8 cellular contexts compared by ENCODE assay signal in the genomic region with DNA sequence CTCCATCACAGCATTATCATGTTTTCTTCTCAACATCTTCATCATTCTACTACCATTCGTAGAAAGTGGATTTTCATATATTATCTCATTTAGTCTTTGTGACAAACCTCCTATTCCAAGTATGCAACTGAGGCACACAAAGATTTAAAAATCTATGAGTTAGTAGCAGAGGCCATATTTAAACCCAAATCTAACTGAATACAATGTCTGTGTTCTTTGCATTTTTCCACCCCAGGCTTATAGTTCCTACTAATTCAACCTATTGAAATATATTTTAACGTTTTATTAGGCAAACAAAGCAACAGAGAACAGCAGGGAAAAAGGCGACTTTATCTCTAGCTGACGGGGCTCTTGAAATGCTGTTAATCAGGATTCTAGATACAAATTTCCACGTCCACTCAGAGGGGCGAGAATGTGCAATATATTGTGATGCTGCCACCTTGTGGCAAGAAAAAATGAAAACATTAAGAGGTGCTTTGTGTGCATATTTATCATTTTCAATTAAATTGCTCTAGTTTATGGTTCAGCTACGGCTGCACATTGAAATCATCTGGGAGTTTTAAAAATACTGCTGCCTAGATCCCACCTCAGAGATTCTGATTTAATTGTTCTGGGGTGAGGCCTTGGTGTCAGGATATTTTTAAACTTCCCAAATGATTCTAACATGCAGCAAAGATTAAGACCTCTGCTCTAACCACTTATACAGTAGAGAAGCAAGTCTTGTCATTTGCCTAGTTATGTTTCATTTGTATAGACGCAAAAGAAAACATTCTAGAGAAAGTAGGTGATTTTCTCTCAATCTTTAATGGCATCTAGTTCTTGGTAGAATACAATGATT.
A peak's percentile ranks its signal among the peaks of the same experiment; 100 is the strongest.
DNase-seq lines count a peak whose midpoint lies in the region; ATAC-seq and TF ChIP-seq lines count a peak whose summit lies in the region.

No MANE protein-coding gene starts in this region.

- DNase-seq in Caki2 (ENCODE audit: low read depth), result peak; percentile 30
- DNase-seq in Karpas-422, result peak; percentile 90
- peak; percentile 66 to 70 for DNase-seq in SHP77 (lab: John Stamatoyannopoulos, UW)
- no peak for DNase-seq in esophagus muscularis mucosa (ENCODE audit: extremely low spot score)
- DNase-seq in neuronal stem cell (ENCODE audit: low spot score), result peak; percentile 17

- H3K23ac ChIP-seq in neuronal stem cell (ENCODE audit: low read depth, low read length, poor library complexity), result no peak overlapping the region

- H3K27ac ChIP-seq in Karpas-422 (ENCODE audit: low read length), result peak overlapping the region; percentile 51
- H3K27ac ChIP-seq in esophagus muscularis mucosa (replicated peaks in 1 of 4), result no peak overlapping the region
- no peak overlapping the region for H3K27ac ChIP-seq in neuronal stem cell (replicated peaks; ENCODE audit: low read length)

- H3K9me2 ChIP-seq in Karpas-422 (replicated peaks; ENCODE audit: insufficient read depth, low read length), result no peaks in the 10 kb centered on the region

- H3K4me1 ChIP-seq in Karpas-422 (ENCODE audit: low read length) (peaks cover 33% of the 10 kb centered on the region), esophagus muscularis mucosa (peaks cover 0 to 7% (median 4%) of the 10 kb centered on the region in 4 donors), neuronal stem cell (ENCODE audit: control insufficient read depth in 2 of 2, insufficient read depth in 1 of 2, low read depth in 1 of 2, low read length in 2 of 2) (peaks cover 0 to 2% of the 10 kb centered on the region in 2 donors)

- H2BK120ac ChIP-seq in neuronal stem cell (ENCODE audit: low read depth, low read length), result no peak overlapping the region

- no peak overlapping the region for H4K8ac ChIP-seq in neuronal stem cell (ENCODE audit: low read depth, low read length)

- ATAC-seq in GM19395 (IDR thresholded peaks at IDR 0.05; ENCODE audit: unreplicated experiment) (peak; percentile 84), GM19035 (IDR thresholded peaks at IDR 0.05; ENCODE audit: unreplicated experiment) (no peak), HG03045 (IDR thresholded peaks at IDR 0.05; ENCODE audit: unreplicated experiment) (no peak)

- no peaks in the 10 kb centered on the region for H3K9me3 ChIP-seq in Karpas-422 (ENCODE audit: low read length)
- H3K9me3 ChIP-seq in esophagus muscularis mucosa, result no peaks in the 10 kb centered on the region
- H3K9me3 ChIP-seq in neuronal stem cell (replicated peaks in 1 of 2; ENCODE audit: control insufficient read depth in 2 of 2, insufficient read depth in 1 of 2, low read depth in 1 of 2, low read length in 2 of 2), result peaks cover 0 to 11% of the 10 kb centered on the region in 2 donors

- TF ChIP-seq POLR2A in esophagus muscularis mucosa (IDR thresholded peaks at IDR 0.05; ENCODE audit: low read depth), result no peak

- H3K18ac ChIP-seq in neuronal stem cell (ENCODE audit: low read length), result no peak overlapping the region

- H2AK5ac ChIP-seq in neuronal stem cell (ENCODE audit: low read depth, low read length), result no peak overlapping the region

- H3K4ac ChIP-seq in neuronal stem cell (ENCODE audit: low read length), result no peak overlapping the region

- H3K36me3 ChIP-seq in Karpas-422 (ENCODE audit: insufficient read depth, low read length) (0 out of 2 replicates have a peak, but pooled peaks cover 7% of the 10 kb centered on the region), esophagus muscularis mucosa (no peaks in the 10 kb centered on the region), neuronal stem cell (replicated peaks in 1 of 2; ENCODE audit: control insufficient read depth in 2 of 2, insufficient read depth in 2 of 2, low read length in 2 of 2) (peaks cover 8 to 79% of the 10 kb centered on the region in 2 donors)

- H4K20me1 ChIP-seq in Karpas-422 (ENCODE audit: insufficient read depth, low read depth, low read length), result no peaks in the 10 kb centered on the region

- intact Hi-C loops in esophagus muscularis mucosa (cut with DNase I), result loop anchor here (2.0 to 10.0 kb wide), 4 partner anchors 69 to 959 kb away; no protein-coding TSS in a partner anchor

- H3K14ac ChIP-seq in neuronal stem cell (ENCODE audit: low read length), result no peak overlapping the region

- H3K4me2 ChIP-seq in Karpas-422 (ENCODE audit: low read depth, low read length, poor library complexity, severe bottlenecking) (peak overlapping the region; percentile 54), neuronal stem cell (ENCODE audit: insufficient read depth, low read length, poor library complexity, severe bottlenecking) (no peak overlapping the region)

- H2BK15ac ChIP-seq in neuronal stem cell (ENCODE audit: low read length), result no peak overlapping the region

- H2AFZ ChIP-seq in Karpas-422 (ENCODE audit: low read length) (no peak overlapping the region), neuronal stem cell (ENCODE audit: low read length) (no peak overlapping the region)

- H2BK12ac ChIP-seq in neuronal stem cell (ENCODE audit: low read length), result no peak overlapping the region

- TF ChIP-seq CTCF in esophagus muscularis mucosa (IDR thresholded peaks at IDR 0.05), result peak; percentile 57 to 68 (median 65)

- H3K4me3 ChIP-seq in Karpas-422 (ENCODE audit: low read length), result no peak overlapping the region
- no peak overlapping the region for H3K4me3 ChIP-seq in esophagus muscularis mucosa
- H3K4me3 ChIP-seq in neuronal stem cell (ENCODE audit: low read length in 2 of 2), result no peak overlapping the region

- WGBS in esophagus muscularis mucosa, result 20% methylated on average over 8 of the region's 8 CpGs
- WGBS in neuronal stem cell (ENCODE audit: extremely low coverage in 2 of 2, insufficient read length in 2 of 2, insufficient replicate concordance in 1 of 2), 2 donors, result no CpG with 5 or more reads among the region's 8 CpGs

- no peak overlapping the region for H4K91ac ChIP-seq in neuronal stem cell (ENCODE audit: low read depth, low read length, poor library complexity)

- no peaks in the 10 kb centered on the region for H3K79me1 ChIP-seq in neuronal stem cell (ENCODE audit: low read depth, low read length)

- 0 out of 2 replicates have a peak overlapping the region, but pooled peaks have one; percentile 22 for H3K9ac ChIP-seq in Karpas-422 (ENCODE audit: low read length)
- no peak overlapping the region for H3K9ac ChIP-seq in neuronal stem cell (ENCODE audit: low read depth, low read length, poor library complexity)

- TF ChIP-seq EP300 in esophagus muscularis mucosa (IDR thresholded peaks at IDR 0.05), result no peak

- H2BK5ac ChIP-seq in neuronal stem cell (ENCODE audit: low read length), result no peak overlapping the region

- in situ Hi-C loops in Caki2 (cut with HindIII; ENCODE audit: low pct_unique_long_range_greater_than_20kb, low sequenced_read_pairs), result no loop called here

- H3K79me2 ChIP-seq in Karpas-422 (ENCODE audit: low read length), result 0 out of 2 replicates have a peak, but pooled peaks cover 5% of the 10 kb centered on the region

- no peaks in the 10 kb centered on the region for H3K27me3 ChIP-seq in Karpas-422 (ENCODE audit: low read length)
- no peaks in the 10 kb centered on the region for H3K27me3 ChIP-seq in esophagus muscularis mucosa
- H3K27me3 ChIP-seq in neuronal stem cell (ENCODE audit: control insufficient read depth in 3 of 3, insufficient read depth in 3 of 3, low read depth in 1 of 3, low read length in 3 of 3), result no peaks in the 10 kb centered on the region
